1 cellular context compared by ENCODE assay signal in the genomic region with DNA sequence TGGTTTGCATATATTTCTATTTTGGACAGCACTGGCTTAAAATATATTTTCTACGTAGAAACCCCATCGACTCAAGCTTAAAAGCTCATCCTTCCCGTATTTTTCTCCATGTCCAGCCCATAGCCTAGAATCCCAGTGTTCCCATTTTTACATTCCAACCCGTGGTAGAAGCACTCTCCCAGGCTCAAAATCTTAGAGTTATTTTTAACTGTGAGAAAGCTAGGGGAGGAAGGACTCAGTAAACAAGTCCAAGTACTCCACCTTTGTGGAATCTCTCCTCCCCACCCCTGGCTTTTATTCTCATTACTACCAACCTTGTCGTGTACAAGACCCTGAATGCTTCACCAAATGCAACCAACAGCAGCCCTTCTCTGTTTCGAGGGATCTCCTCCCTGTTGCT.
TF ChIP-seq lines count a peak whose summit lies in the region.

No MANE protein-coding gene starts in this region.

TF ChIP-seq in WTC11, 78 proteins besides CTCF, POLR2A, EP300 and RAD21 (continued from another document):
- TF ChIP-seq, protein P1, sequence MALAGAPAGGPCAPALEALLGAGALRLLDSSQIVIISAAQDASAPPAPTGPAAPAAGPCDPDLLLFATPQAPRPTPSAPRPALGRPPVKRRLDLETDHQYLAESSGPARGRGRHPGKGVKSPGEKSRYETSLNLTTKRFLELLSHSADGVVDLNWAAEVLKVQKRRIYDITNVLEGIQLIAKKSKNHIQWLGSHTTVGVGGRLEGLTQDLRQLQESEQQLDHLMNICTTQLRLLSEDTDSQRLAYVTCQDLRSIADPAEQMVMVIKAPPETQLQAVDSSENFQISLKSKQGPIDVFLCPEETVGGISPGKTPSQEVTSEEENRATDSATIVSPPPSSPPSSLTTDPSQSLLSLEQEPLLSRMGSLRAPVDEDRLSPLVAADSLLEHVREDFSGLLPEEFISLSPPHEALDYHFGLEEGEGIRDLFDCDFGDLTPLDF (CRISPR knock-in tag; IDR thresholded peaks at IDR 0.05) = no peak
